ENCODE assay signal across 1 cellular context in genomic region chr1:64950284-64950809, GRCh38.
TF ChIP-seq lines count a peak whose summit lies in the region.

No MANE protein-coding gene starts in this region.

TF ChIP-seq in GM23338, 12 proteins besides CTCF, POLR2A, EP300 and RAD21 (continued from another document):
- TF ChIP-seq ZNF462 (CRISPR knock-in tag; IDR thresholded peaks at IDR 0.05) (no peak), POLR2AphosphoS5 (IDR thresholded peaks at IDR 0.05; ENCODE audit: low read depth) (no peak), REST (IDR thresholded peaks at IDR 0.05; ENCODE audit: unreplicated experiment) (no peak), CREB1 (CRISPR knock-in tag; IDR thresholded peaks at IDR 0.05; ENCODE audit: low read depth) (no peak), EZH2phosphoT487 (IDR thresholded peaks at IDR 0.05; ENCODE audit: unreplicated experiment) (no peak), ETS1 (IDR thresholded peaks at IDR 0.05) (no peak)
